1 cellular context compared by ENCODE assay signal in the genomic region with DNA sequence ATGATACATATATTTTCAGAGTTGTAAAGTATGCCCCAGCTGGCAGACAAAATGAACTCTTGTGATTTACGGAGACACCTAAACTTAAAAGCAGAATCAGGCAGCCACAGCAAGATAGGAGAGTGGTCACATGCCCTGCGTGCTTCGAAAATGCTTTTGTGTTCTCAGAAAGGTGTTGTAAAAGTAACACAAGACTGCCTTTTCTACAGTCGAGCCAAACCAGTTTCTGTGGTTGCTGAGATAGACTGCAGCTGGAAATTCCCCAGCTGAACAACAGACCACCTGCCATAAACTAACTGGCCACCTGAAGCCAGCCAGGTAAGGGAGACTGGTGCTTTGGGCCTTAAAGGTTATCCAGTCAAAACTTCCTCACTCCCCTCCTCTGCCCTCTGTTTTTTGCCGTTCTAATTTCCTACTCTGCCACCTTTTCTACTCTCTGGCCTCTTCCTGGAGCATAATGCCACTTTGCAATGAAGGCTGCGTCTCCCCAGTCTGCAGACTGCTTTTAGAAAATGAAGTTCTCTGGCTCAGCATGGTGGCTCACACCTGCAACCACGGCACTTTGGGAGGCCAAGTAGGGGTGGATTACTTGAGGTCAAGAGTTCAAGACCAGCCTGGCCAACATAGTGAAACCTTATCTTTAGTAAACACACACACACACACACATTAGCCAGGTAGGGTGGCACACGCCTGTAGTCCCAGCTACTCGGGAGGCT.
TF ChIP-seq lines count a peak whose summit lies in the region.

No MANE protein-coding gene starts in this region.

TF ChIP-seq in GM23338, 12 proteins besides CTCF, POLR2A, EP300 and RAD21 (continued from another document):
- no peak for TF ChIP-seq REST (IDR thresholded peaks at IDR 0.05; ENCODE audit: unreplicated experiment)
- TF ChIP-seq ZNF331 (CRISPR knock-in tag; IDR thresholded peaks at IDR 0.05; ENCODE audit: low read depth): no peak
- no peak for TF ChIP-seq STAT1 (IDR thresholded peaks at IDR 0.05; ENCODE audit: unreplicated experiment)
- no peak for TF ChIP-seq ZNF114 (CRISPR knock-in tag; IDR thresholded peaks at IDR 0.05)
- TF ChIP-seq EZH2 (IDR thresholded peaks at IDR 0.05; ENCODE audit: low read depth, unreplicated experiment): no peak
- no peak for TF ChIP-seq EZH2phosphoT487 (IDR thresholded peaks at IDR 0.05; ENCODE audit: unreplicated experiment)
- TF ChIP-seq CREB1 (CRISPR knock-in tag; IDR thresholded peaks at IDR 0.05; ENCODE audit: low read depth): no peak
- no peak for TF ChIP-seq ZNF462 (CRISPR knock-in tag; IDR thresholded peaks at IDR 0.05)
- TF ChIP-seq ETS1 (IDR thresholded peaks at IDR 0.05): no peak
